Comparison of ENCODE assay signal across 8 cellular contexts in genomic region chr1:22105611-22106207, GRCh38. TPM values are rescaled to one million over a fixed set of nuclear protein-coding genes. Genes with fewer than 3 reads are reported as not detected.
DNase-seq lines count a peak whose midpoint lies in the region; ATAC-seq, FAIRE-seq and TF ChIP-seq lines count a peak whose summit lies in the region.

No MANE protein-coding gene starts in this region.

- no peaks in the 10 kb centered on the region for H3K23me2 ChIP-seq in H1 (ENCODE audit: low read depth, low read length)

- no peak overlapping the region for H3K23ac ChIP-seq in H1 (ENCODE audit: insufficient read length)

- TF ChIP-seq EP300 in H1 (IDR thresholded peaks at IDR 0.05; ENCODE audit: borderline replicate concordance in 1 of 2, low read depth in 2 of 2, low read length in 2 of 2) = no peak

- ATAC-seq in naive B cell (ENCODE audit: low read depth in 2 of 2) (peak; percentile 53 to 64), GM19395 (IDR thresholded peaks at IDR 0.05; ENCODE audit: unreplicated experiment) (no peak), HG02840 (IDR thresholded peaks at IDR 0.05; ENCODE audit: low FRiP score, unreplicated experiment) (no peak)

- peak in 2 of 3 experiments; percentile 74 to 85; a peak in 3 of 4 replicates for TF ChIP-seq CTCF in H1 (IDR thresholded peaks at IDR 0.05; ENCODE audit: control extremely low read depth in 1 of 3, insufficient read depth in 1 of 3, low read depth in 1 of 3, low read length in 3 of 3)

- H3K18ac ChIP-seq in H1 (ENCODE audit: extremely low read depth, low read length) = no peak overlapping the region

- H4K91ac ChIP-seq in H1 (replicated peaks; ENCODE audit: insufficient read length, low read length) = no peak overlapping the region

- peaks cover 0 to 8% of the 10 kb centered on the region in 2 donors for H3K36me3 Mint-ChIP-seq in naive B cell

- H3K9ac ChIP-seq in H1 (replicated peaks in 1 of 4; ENCODE audit: extremely low read depth in 1 of 4, low read depth in 3 of 4, low read length in 3 of 4) = no peak overlapping the region

- WGBS in H1 (ENCODE audit: extremely low coverage in 1 of 2, insufficient coverage in 1 of 2, insufficient read length in 1 of 2, insufficient replicate concordance in 2 of 2, low coverage in 1 of 2, low lambda C conversion rate in 2 of 2, missing lambda C conversion rate in 1 of 2), 2 experiments = 59% methylated on average over 5 of the region's 5 CpGs; no CpG with 5 or more reads in 1 of the 2 experiments

- peaks cover 5 to 19% of the 10 kb centered on the region in 2 experiments; a peak in 3 of 4 replicates for H3K79me2 ChIP-seq in H1 (ENCODE audit: control insufficient read depth in 1 of 2, insufficient read depth in 2 of 2, low read length in 2 of 2)

- peak; percentile 84 for FAIRE-seq in G401.6 (lab: Jason Lieb, UNC)
- peak; percentile 93 for FAIRE-seq in H1 (lab: Jason Lieb, UNC)

- peak overlapping the region in 3 of 8 donors; percentile 46 to 50 (median 49) for H3K4me3 Mint-ChIP-seq in naive B cell

- no peak overlapping the region for H2BK15ac ChIP-seq in H1 (ENCODE audit: low read length)

- no peak overlapping the region for H2BK120ac ChIP-seq in H1 (replicated peaks; ENCODE audit: low read depth, low read length)

- no peak overlapping the region for H4K5ac ChIP-seq in H1 (ENCODE audit: insufficient read length, low read depth, low read length)

- no peak overlapping the region for H2BK12ac ChIP-seq in H1 (ENCODE audit: low read depth, low read length)

- H3K27ac Mint-ChIP-seq in naive B cell = peak overlapping the region in 5 of 6 donors; percentile 37 to 90 (median 75)

- POLR2A ChIA-PET in H1 (lab: Charles Lee; ENCODE audit: partially characterized antibody) = interaction anchor here (0.6 to 1.1 kb wide), 3 partner anchors 10 to 13 kb away, joined by 3 to 4 read pairs (median 3); no protein-coding TSS in a partner anchor

- no peaks in the 10 kb centered on the region for H3K9me3 Mint-ChIP-seq in naive B cell

- TF ChIP-seq POLR2A in H1 (IDR thresholded peaks at IDR 0.05; ENCODE audit: control extremely low read depth in 1 of 2, low read depth in 2 of 2, low read length in 2 of 2) = no peak

- no peak overlapping the region for H3K14ac ChIP-seq in H1 (ENCODE audit: insufficient read length)

- H3K9me3 ChIP-seq in H1 (ENCODE audit: insufficient read depth in 2 of 2, low read depth in 1 of 2, low read length in 1 of 2) = no peaks in the 10 kb centered on the region

- H2AFZ ChIP-seq in H1 (ENCODE audit: low read length) = no peak overlapping the region

- H3K4ac ChIP-seq in H1 (replicated peaks; ENCODE audit: insufficient read length, low read depth, low read length) = no peak overlapping the region

- H3K79me1 ChIP-seq in H1 (ENCODE audit: low read depth, low read length) = peaks cover 2% of the 10 kb centered on the region; the same call in 1 of the 2 replicates

- H2AK5ac ChIP-seq in H1 (ENCODE audit: low read depth, low read length) = no peak overlapping the region

- in situ Hi-C loops in ACHN (cut with HindIII; ENCODE audit: low pct_ligation_motif_present, low pct_unique_long_range_greater_than_20kb, low sequenced_read_pairs) = no loop called here

- H3K27me3 Mint-ChIP-seq in naive B cell = no peaks in the 10 kb centered on the region

- H3K4me1 Mint-ChIP-seq in naive B cell = peaks cover 48 to 59% (median 55%) of the 10 kb centered on the region in 3 donors

- H3K36me3 ChIP-seq in H1 (ENCODE audit: control insufficient read depth in 2 of 4, insufficient read depth in 4 of 4, low read length in 3 of 4) = no peaks in the 10 kb centered on the region

- CTCF ChIA-PET in H1 (lab: Charles Lee; ENCODE audit: partially characterized antibody) = interaction anchor here (0.6 to 8.1 kb wide), 35 partner anchors 9 to 313 kb away, joined by 3 to 46 read pairs (median 4); no protein-coding TSS in a partner anchor

- peaks cover 0 to 2% of the 10 kb centered on the region in 2 experiments for H4K20me1 ChIP-seq in H1 (replicated peaks in 1 of 2; ENCODE audit: control insufficient read depth in 1 of 2, insufficient read depth in 2 of 2, low read length in 2 of 2)

- H3K4me1 ChIP-seq in H1 (replicated peaks in 1 of 4; ENCODE audit: control insufficient read depth in 3 of 4, insufficient read depth in 4 of 4, low read length in 3 of 4) = no peaks in the 10 kb centered on the region; a peak in 1 of 7 replicates

- H3K27ac ChIP-seq in H1 (ENCODE audit: low read depth, low read length) = no peak overlapping the region

- no peak overlapping the region for H2BK5ac ChIP-seq in H1 (ENCODE audit: low read depth, low read length)

- DNase-seq in ACHN (peak; percentile 61), NCI-H1417 (lab: John Stamatoyannopoulos, UW) (peak; percentile 42 to 77 (median 46)), SW480 (ENCODE audit: low spot score) (peak; percentile 62), H1 (ENCODE audit: low read depth in 1 of 2, low spot score in 2 of 2) (no peak), naive B cell (peak; percentile 37)

- H3K27me3 ChIP-seq in H1 (replicated peaks in 1 of 4; ENCODE audit: control insufficient read depth in 3 of 4, extremely low read depth in 1 of 4, insufficient read depth in 3 of 4, low read length in 3 of 4) = no peaks in the 10 kb centered on the region

- H2BK20ac ChIP-seq in H1 (ENCODE audit: low read length) = no peak overlapping the region

- H3K4me2 ChIP-seq in H1 (ENCODE audit: insufficient read depth in 1 of 2, low read depth in 2 of 2, low read length in 2 of 2) = no peak overlapping the region

- H3K56ac ChIP-seq in H1 (replicated peaks; ENCODE audit: insufficient read length, low read depth, low read length) = no peak overlapping the region

- H3K4me3 ChIP-seq in H1 (ENCODE audit: extremely low read depth in 1 of 4, insufficient read depth in 2 of 4, low read depth in 3 of 4, low read length in 4 of 4) = no peak overlapping the region

- peak; percentile 84 to 89 for TF ChIP-seq RAD21 in H1 (IDR thresholded peaks at IDR 0.05 in 1 of 2, conservative IDR thresholded peaks at IDR 0.05 in 1 of 2; ENCODE audit: low read depth in 2 of 2, low read length in 2 of 2)

- no peak overlapping the region for H4K8ac ChIP-seq in H1 (ENCODE audit: extremely low read depth, insufficient read depth, low read length)

TF ChIP-seq in H1, 55 proteins besides CTCF, POLR2A, EP300 and RAD21:
- no peak for TF ChIP-seq MAX (IDR thresholded peaks at IDR 0.05)
- no peak for TF ChIP-seq NRF1 (IDR thresholded peaks at IDR 0.05; ENCODE audit: low read depth, low read length)
- no peak for TF ChIP-seq CEBPB (IDR thresholded peaks at IDR 0.05; ENCODE audit: low read depth, low read length)
- no peak for TF ChIP-seq E2F6 (IDR thresholded peaks at IDR 0.05)
- TF ChIP-seq RNF2 (IDR thresholded peaks at IDR 0.05; ENCODE audit: borderline replicate concordance, low read depth, low read length, missing control alignments, poor library complexity, severe bottlenecking) = no peak
- TF ChIP-seq JUND (IDR thresholded peaks at IDR 0.05; ENCODE audit: low read length) = 0 out of 2 replicates have a peak, but pooled peaks have one; percentile 14
- no peak for TF ChIP-seq SP4 (IDR thresholded peaks at IDR 0.05; ENCODE audit: low read length)

RNA-seq across cellular contexts. Expression of gene WNT4, which starts 37.2 kb away (rescaled TPM):
- 1.3 and 1.4 TPM in 2 replicates for total RNA-seq in H1 (2021; fragmentation: NEBNext Ultra II Directional; extraction: Animal tissue kit (Norgen Biotek cat#: 25700))
- polyA plus RNA-seq in H1 (2011; rRNA removed) (4.0 and 6.6 TPM in 2 replicates), naive B cell (ENCODE audit: low read depth in 6 of 6) (under 1 TPM in 1 of 6 donors, not detected in 5; 0.32 TPM)
- 4.7 TPM for polyA plus RNA-seq in H1 (2011; cell fraction: cytosol; rRNA removed)
- 5.1 TPM for polyA plus RNA-seq in H1 (2011; cell fraction: nucleus; rRNA removed)
- polyA plus RNA-seq in H1 (2012, experiment 1 of 2) = 3.7 to 5.9 TPM (median 5.4 TPM) in 4 replicates
- 3.9 TPM for polyA plus RNA-seq in H1 (2012, experiment 2 of 2)
- 0.22 TPM for polyA plus RNA-seq in H1 (2013, experiment 1 of 2)
- 0.31 TPM for polyA plus RNA-seq in H1 (2013, experiment 2 of 2)
- 3.8 and 6.0 TPM in 2 replicates for polyA minus RNA-seq in H1 (2011; rRNA and poly(A)+ RNA removed)
- polyA minus RNA-seq in H1 (2011; cell fraction: cytosol; rRNA and poly(A)+ RNA removed) = 4.3 TPM
- 5.4 TPM for polyA minus RNA-seq in H1 (2011; cell fraction: nucleus; rRNA and poly(A)+ RNA removed)

RNA-seq across cellular contexts. Expression of gene CDC42, which starts 53.2 kb away (rescaled TPM):
- 179 and 182 TPM in 2 replicates for total RNA-seq in H1 (2021; fragmentation: NEBNext Ultra II Directional; extraction: Animal tissue kit (Norgen Biotek cat#: 25700))
- polyA plus RNA-seq in H1 (2011; rRNA removed) (57.1 and 110 TPM in 2 replicates), naive B cell (ENCODE audit: low read depth in 6 of 6) (100 to 1,000 TPM; 165 to 491 (median 378) TPM)
- polyA plus RNA-seq in H1 (2011; cell fraction: cytosol; rRNA removed) = 110 TPM
- polyA plus RNA-seq in H1 (2011; cell fraction: nucleus; rRNA removed) = 25.3 TPM
- polyA plus RNA-seq in H1 (2012, experiment 1 of 2) = 124 to 252 TPM (median 148 TPM) in 4 replicates
- polyA plus RNA-seq in H1 (2012, experiment 2 of 2) = 100 TPM
- polyA plus RNA-seq in H1 (2013, experiment 1 of 2) = 150 TPM
- polyA plus RNA-seq in H1 (2013, experiment 2 of 2) = 157 TPM
- polyA minus RNA-seq in H1 (2011; rRNA and poly(A)+ RNA removed) = 126 and 213 TPM in 2 replicates
- polyA minus RNA-seq in H1 (2011; cell fraction: cytosol; rRNA and poly(A)+ RNA removed) = 63.3 TPM
- 46.2 TPM for polyA minus RNA-seq in H1 (2011; cell fraction: nucleus; rRNA and poly(A)+ RNA removed)

Comparison
In these comparisons a context has a peak if more than half of its experiments do, and no peak if none do; other contexts are left out.
1. DNase-seq: peak in ACHN (single experiment), NCI-H1417 (3 of 3), SW480 (single experiment) and naive B cell (single experiment); none in H1 (0 of 2).
2. ATAC-seq: peak in naive B cell (2 of 2); none in GM19395 (single experiment) and HG02840 (single experiment).